1 cellular context compared by ENCODE assay signal in the genomic region with DNA sequence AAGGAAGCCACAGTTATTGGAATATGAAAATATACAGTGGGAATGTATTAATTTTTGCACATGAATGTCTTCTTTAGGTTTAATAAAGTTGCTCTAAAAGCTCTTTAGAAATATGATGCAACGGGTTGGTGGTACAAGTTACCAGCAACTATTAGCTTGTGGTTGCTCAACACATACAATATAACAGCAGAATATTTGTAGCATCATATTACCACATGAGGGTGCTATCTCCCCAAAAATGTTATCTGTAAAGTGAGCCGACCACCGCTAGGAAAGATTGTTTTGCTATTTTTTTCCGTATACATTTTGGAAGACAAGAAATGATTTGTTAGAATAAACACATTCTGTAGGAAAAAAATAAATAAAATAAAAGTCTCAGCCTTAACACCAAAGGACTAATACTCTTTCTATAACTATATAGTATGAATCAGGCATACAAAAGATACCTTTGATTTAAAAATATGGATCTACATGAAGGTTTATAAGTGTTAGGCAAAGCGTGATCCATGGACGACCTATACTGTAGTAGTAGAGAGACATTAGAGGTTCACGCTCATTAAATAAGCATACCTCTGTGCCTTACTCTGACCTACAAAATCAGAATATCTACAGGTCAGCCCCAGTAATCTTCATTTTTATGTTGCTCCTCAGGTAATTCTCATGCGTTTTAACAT.
TF ChIP-seq lines count a peak whose summit lies in the region.

No MANE protein-coding gene starts in this region.

TF ChIP-seq in SK-N-SH treated with all-trans-retinoic acid at 6 μM for 48 hours, 23 proteins besides CTCF, POLR2A, EP300 and RAD21 (continued from another document):
- TF ChIP-seq, protein P1, sequence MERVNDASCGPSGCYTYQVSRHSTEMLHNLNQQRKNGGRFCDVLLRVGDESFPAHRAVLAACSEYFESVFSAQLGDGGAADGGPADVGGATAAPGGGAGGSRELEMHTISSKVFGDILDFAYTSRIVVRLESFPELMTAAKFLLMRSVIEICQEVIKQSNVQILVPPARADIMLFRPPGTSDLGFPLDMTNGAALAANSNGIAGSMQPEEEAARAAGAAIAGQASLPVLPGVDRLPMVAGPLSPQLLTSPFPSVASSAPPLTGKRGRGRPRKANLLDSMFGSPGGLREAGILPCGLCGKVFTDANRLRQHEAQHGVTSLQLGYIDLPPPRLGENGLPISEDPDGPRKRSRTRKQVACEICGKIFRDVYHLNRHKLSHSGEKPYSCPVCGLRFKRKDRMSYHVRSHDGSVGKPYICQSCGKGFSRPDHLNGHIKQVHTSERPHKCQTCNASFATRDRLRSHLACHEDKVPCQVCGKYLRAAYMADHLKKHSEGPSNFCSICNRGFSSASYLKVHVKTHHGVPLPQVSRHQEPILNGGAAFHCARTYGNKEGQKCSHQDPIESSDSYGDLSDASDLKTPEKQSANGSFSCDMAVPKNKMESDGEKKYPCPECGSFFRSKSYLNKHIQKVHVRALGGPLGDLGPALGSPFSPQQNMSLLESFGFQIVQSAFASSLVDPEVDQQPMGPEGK (CRISPR knock-in tag; IDR thresholded peaks at IDR 0.05; ENCODE audit: borderline replicate concordance) = no peak
- TF ChIP-seq ZC3H10 (CRISPR knock-in tag; IDR thresholded peaks at IDR 0.05) (no peak), GLIS3 (CRISPR knock-in tag; IDR thresholded peaks at IDR 0.05) (no peak), ZFP3 (CRISPR knock-in tag; IDR thresholded peaks at IDR 0.05) (no peak), ZFP30 (CRISPR knock-in tag; IDR thresholded peaks at IDR 0.05) (no peak), ARNTL (CRISPR knock-in tag; IDR thresholded peaks at IDR 0.05; ENCODE audit: borderline replicate concordance, low read depth) (no peak), ISL1 (CRISPR knock-in tag; IDR thresholded peaks at IDR 0.05) (no peak)
